9 cellular contexts compared by ENCODE assay signal in genomic region chr3:88142094-88142624, GRCh38. TPM values are rescaled to one million over a fixed set of nuclear protein-coding genes. Genes with fewer than 3 reads are reported as not detected.
DNase-seq lines count a peak whose midpoint lies in the region; ATAC-seq and TF ChIP-seq lines count a peak whose summit lies in the region.
"Had no signal": no experiment of that assay in that cellular context is flagged by ENCODE, and none has a peak within 500 bp of the region (broad histone marks: within the 10 kb centered on the region; RNA-seq: fewer than 3 reads in every experiment).

No MANE protein-coding gene starts in this region.

- H3K27ac ChIP-seq in epithelial cell of prostate = peak overlapping the region; percentile 82

- ATAC-seq in GM19351 (IDR thresholded peaks at IDR 0.05; ENCODE audit: unreplicated experiment) = peak; percentile 51
- peak; percentile 53 for ATAC-seq in HG03457 (IDR thresholded peaks at IDR 0.05; ENCODE audit: unreplicated experiment)
- ATAC-seq in HG03469 (IDR thresholded peaks at IDR 0.05; ENCODE audit: unreplicated experiment) = no peak

- H3K4me3 ChIP-seq in AG10803 (ENCODE audit: low read length) = no peak overlapping the region

- no peak for TF ChIP-seq CTCF in AG10803 (conservative IDR thresholded peaks at IDR 0.05; ENCODE audit: low read length)

- DNase-seq in AG10803 (ENCODE audit: low read depth) (peak; percentile 47), epithelial cell of prostate (ENCODE audit: low read depth, low spot score) (no peak), AML-193 (lab: John Stamatoyannopoulos, UW) (no peak), ACHN (no peak), ureter (ENCODE audit: low spot score) (no peak)
- DNase-seq: activated effector memory CD4-positive, alpha-beta T cell treated with anti-CD3 and anti-CD28 coated beads, Interleukin-2, amount 50 U/mL, for 16 hours had no signal

- in situ Hi-C loops in ACHN (cut with HindIII; ENCODE audit: low pct_ligation_motif_present, low pct_unique_long_range_greater_than_20kb, low sequenced_read_pairs) = no loop called here

RNA-seq across cellular contexts. Expression of gene C3orf38, which starts 7.6 kb away (rescaled TPM):
- 23.1 TPM for total RNA-seq in ureter
